8 cellular contexts compared by ENCODE assay signal in genomic region chr17:43171761-43172487, GRCh38. TPM values are rescaled to one million over a fixed set of nuclear protein-coding genes. Genes with fewer than 3 reads are reported as not detected.
DNase-seq lines count a peak whose midpoint lies in the region; ATAC-seq and TF ChIP-seq lines count a peak whose summit lies in the region.

No MANE protein-coding gene starts in this region.

- DNase-seq in CMK (ENCODE audit: low read depth) (peak; percentile 52), HCEC 1CT (peak; percentile 92), OCI-M1 (lab: John Stamatoyannopoulos, UW) (peak; percentile 95), brain pericyte (ENCODE audit: low read depth, low spot score) (peak; percentile 43), kidney epithelial cell (ENCODE audit: low read depth) (peak; percentile 80), epidermal melanocyte (ENCODE audit: insufficient read length, low spot score) (no peak)

- peak overlapping the region; percentile 99 for H3K27ac ChIP-seq in stomach smooth muscle (ENCODE audit: low read length)

- H3K36me3 ChIP-seq in kidney epithelial cell (ENCODE audit: control insufficient read depth, insufficient read depth, low read length): peaks cover 1% of the 10 kb centered on the region
- H3K36me3 ChIP-seq in stomach smooth muscle (ENCODE audit: control insufficient read depth in 2 of 2, insufficient read depth in 2 of 2, low read length in 2 of 2): peaks cover 0 to 9% of the 10 kb centered on the region in 2 donors

- peak; percentile 52 for TF ChIP-seq CTCF in kidney epithelial cell (IDR thresholded peaks at IDR 0.05; ENCODE audit: insufficient read depth, low read length, poor library complexity, severe bottlenecking)

- peaks cover 33% of the 10 kb centered on the region for H3K4me1 ChIP-seq in stomach smooth muscle (ENCODE audit: control insufficient read depth, insufficient read depth, low read length)

- H3K27me3 ChIP-seq in kidney epithelial cell (ENCODE audit: control insufficient read depth, insufficient read depth, low read length): no peaks in the 10 kb centered on the region
- no peaks in the 10 kb centered on the region for H3K27me3 ChIP-seq in stomach smooth muscle (ENCODE audit: control insufficient read depth in 1 of 2, insufficient read depth in 2 of 2, low read length in 2 of 2)

- no peaks in the 10 kb centered on the region for H3K9me3 ChIP-seq in stomach smooth muscle (ENCODE audit: control insufficient read depth in 2 of 2, low read length in 2 of 2)

- H3K4me3 ChIP-seq in kidney epithelial cell (ENCODE audit: low read depth, low read length) (peak overlapping the region; percentile 67), stomach smooth muscle (ENCODE audit: low read length in 2 of 2) (peak overlapping the region; percentile 95 to 96)

- H3K9ac ChIP-seq in stomach smooth muscle (ENCODE audit: low read length in 2 of 2): peak overlapping the region; percentile 96 to 100

- ATAC-seq in GM18511 (IDR thresholded peaks at IDR 0.05; ENCODE audit: unreplicated experiment): no peak

RNA-seq across cellular contexts. Expression of gene NBR1, which starts 0.9 kb away (rescaled TPM):
- 60.5 and 64.1 TPM in 2 replicates for total RNA-seq in kidney epithelial cell

RNA-seq across cellular contexts. Expression of gene TMEM106A, which starts 39.8 kb away (rescaled TPM):
- 4.0 and 5.6 TPM in 2 replicates for total RNA-seq in kidney epithelial cell

RNA-seq across cellular contexts. Expression of gene BRCA1, which starts 46.8 kb away (rescaled TPM):
- total RNA-seq in kidney epithelial cell: 9.3 and 11.4 TPM in 2 replicates

RNA-seq across cellular contexts. Expression of gene CCDC200, which starts 56.5 kb away (rescaled TPM):
- not detected in 2 replicates for total RNA-seq in kidney epithelial cell
